Comparison of ENCODE assay signal across 28 cellular contexts in genomic region chr1:153387785-153388184, GRCh38. TPM values are rescaled to one million over a fixed set of nuclear protein-coding genes. Genes with fewer than 3 reads are reported as not detected.
"Had no signal": no experiment of that assay in that cellular context is flagged by ENCODE, and none has a peak within 500 bp of the region (broad histone marks: within the 10 kb centered on the region; RNA-seq: fewer than 3 reads in every experiment).

No MANE protein-coding gene starts in this region.

- H3K4me1 ChIP-seq: ascending aorta, body of pancreas, Peyer's patch, SJSA1 had no signal

- H3K4me3 ChIP-seq: ascending aorta, body of pancreas, K562, Peyer's patch, SJSA1 had no signal

- FAIRE-seq: bronchial epithelial cell, K562 had no signal

- DNase-seq: activated B cell treated with CpG ODN at 0.5 μM for 24 hours; activated CD4-positive, alpha-beta memory T cell treated with anti-CD3 and anti-CD28 coated beads for 36 hours; activated CD4-positive, alpha-beta T cell treated with anti-CD3 and anti-CD28 coated beads, Interleukin-2, amount 10 ng/mL, durations not matched to agents 7 days and 5 days; activated effector memory CD4-positive, alpha-beta T cell treated with anti-CD3 and anti-CD28 coated beads, Interleukin-2, amount 50 U/mL, for 16 hours; activated naive CD4-positive, alpha-beta T cell treated with Interleukin-2 at 50 U/mL for 16 hours; activated naive CD8-positive, alpha-beta T cell treated with anti-CD3 and anti-CD28 coated beads, Interleukin-2, amount 50 U/mL, for 24 hours; activated T-cell treated with anti-CD3 and anti-CD28 coated beads, Interleukin-2, amount 50 U/mL, for 4 hours; amniotic stem cell; body of pancreas; Karpas-422; MM.1S; NCI-H1105; NCI-H1436; NCI-H1694 treated with DMSO at 0.1 percent for 48 hours; NCI-H2107; NCI-H2171 treated with DMSO at 0.1 percent for 48 hours; NCI-H226; NCI-H526; NCI-H774; NK-92 treated with Interleukin-12 subunit alpha and Interleukin-12 subunit beta, amount 100 ng/mL, for 24 hours; Peyer's patch; SHP77 had no signal

- ATAC-seq: activated naive CD4-positive, alpha-beta T cell treated with anti-CD3 and anti-CD28 coated beads, Interleukin-2, amount 50 U/mL, for 72 hours; activated naive CD8-positive, alpha-beta T cell treated with anti-CD3 and anti-CD28 coated beads, Interleukin-2, amount 50 U/mL, for 24 hours; activated T-cell treated with anti-CD3 and anti-CD28 coated beads, Interleukin-2, amount 50 U/mL, for 4 hours; body of pancreas; K562 had no signal

- H3K27me3 ChIP-seq: ascending aorta, body of pancreas, Peyer's patch had no signal

- H3K27ac ChIP-seq: ascending aorta, body of pancreas, Peyer's patch, SJSA1 had no signal

- H3K36me3 ChIP-seq: ascending aorta, Peyer's patch, SJSA1 had no signal

- H3K9me3 ChIP-seq: ascending aorta, body of pancreas, Peyer's patch, SJSA1 had no signal

RNA-seq across cellular contexts. Expression of gene S100A8, which starts 3.1 kb away (rescaled TPM):
- total RNA-seq: activated B cell treated with CpG ODN at 0.5 μM for 24 hours; activated CD4-positive, alpha-beta memory T cell treated with anti-CD3 and anti-CD28 coated beads for 36 hours; activated CD4-positive, alpha-beta T cell treated with anti-CD3 and anti-CD28 coated beads, Interleukin-2, amount 10 ng/mL, durations not matched to agents 7 days and 5 days; activated naive CD4-positive, alpha-beta T cell treated with anti-CD3 and anti-CD28 coated beads, Interleukin-2, amount 50 U/mL, for 72 hours; activated T-cell treated with anti-CD3 and anti-CD28 coated beads, Interleukin-2, amount 50 U/mL, for 4 hours; NCI-H460; SJSA1 had no signal

RNA-seq across cellular contexts. Expression of gene S100A12, which starts 12.4 kb away (rescaled TPM):
- total RNA-seq: activated B cell treated with CpG ODN at 0.5 μM for 24 hours; activated CD4-positive, alpha-beta memory T cell treated with anti-CD3 and anti-CD28 coated beads for 36 hours; activated CD4-positive, alpha-beta T cell treated with anti-CD3 and anti-CD28 coated beads, Interleukin-2, amount 10 ng/mL, durations not matched to agents 7 days and 5 days; activated naive CD4-positive, alpha-beta T cell treated with anti-CD3 and anti-CD28 coated beads, Interleukin-2, amount 50 U/mL, for 72 hours; activated T-cell treated with anti-CD3 and anti-CD28 coated beads, Interleukin-2, amount 50 U/mL, for 4 hours; ascending aorta; body of pancreas; bronchial epithelial cell; K562; NCI-H460; Peyer's patch; SJSA1 had no signal
- polyA plus RNA-seq: K562 had no signal

RNA-seq across cellular contexts. Expression of gene S100A7A, which starts 28.5 kb away (rescaled TPM):
- total RNA-seq: activated B cell treated with CpG ODN at 0.5 μM for 24 hours; activated CD4-positive, alpha-beta memory T cell treated with anti-CD3 and anti-CD28 coated beads for 36 hours; activated CD4-positive, alpha-beta T cell treated with anti-CD3 and anti-CD28 coated beads, Interleukin-2, amount 10 ng/mL, durations not matched to agents 7 days and 5 days; activated naive CD4-positive, alpha-beta T cell treated with anti-CD3 and anti-CD28 coated beads, Interleukin-2, amount 50 U/mL, for 72 hours; activated T-cell treated with anti-CD3 and anti-CD28 coated beads, Interleukin-2, amount 50 U/mL, for 4 hours; ascending aorta; body of pancreas; bronchial epithelial cell; K562; NCI-H460; Peyer's patch; SJSA1 had no signal
- polyA plus RNA-seq: K562 had no signal

RNA-seq across cellular contexts. Expression of gene S100A9, which starts 30.1 kb away (rescaled TPM):
- total RNA-seq: activated CD4-positive, alpha-beta memory T cell treated with anti-CD3 and anti-CD28 coated beads for 36 hours; SJSA1 had no signal
- polyA plus RNA-seq: K562 had no signal

RNA-seq across cellular contexts. Expression of gene PGLYRP4, which starts 39.1 kb away (rescaled TPM):
- total RNA-seq: activated B cell treated with CpG ODN at 0.5 μM for 24 hours; activated CD4-positive, alpha-beta memory T cell treated with anti-CD3 and anti-CD28 coated beads for 36 hours; activated CD4-positive, alpha-beta T cell treated with anti-CD3 and anti-CD28 coated beads, Interleukin-2, amount 10 ng/mL, durations not matched to agents 7 days and 5 days; activated naive CD4-positive, alpha-beta T cell treated with anti-CD3 and anti-CD28 coated beads, Interleukin-2, amount 50 U/mL, for 72 hours; activated T-cell treated with anti-CD3 and anti-CD28 coated beads, Interleukin-2, amount 50 U/mL, for 4 hours; ascending aorta; body of pancreas; bronchial epithelial cell; NCI-H460; Peyer's patch; SJSA1 had no signal
